ENCODE assay signal across 15 cellular contexts in genomic region chrY:25047233-25047632, GRCh38. TPM values are rescaled to one million over a fixed set of nuclear protein-coding genes. Genes with fewer than 3 reads are reported as not detected.
"Had no signal": no experiment of that assay in that cellular context is flagged by ENCODE, and none has a peak within 500 bp of the region (broad histone marks: within the 10 kb centered on the region; RNA-seq: fewer than 3 reads in every experiment).

No MANE protein-coding gene starts in this region.

RNA-seq across cellular contexts. Expression of gene BPY2C, which starts 4.7 kb away (rescaled TPM):
- total RNA-seq: activated B cell treated with CpG ODN at 0.5 μM for 24 hours; activated CD4-positive, alpha-beta memory T cell treated with anti-CD3 and anti-CD28 coated beads for 36 hours; activated CD4-positive, alpha-beta memory T cell treated with anti-CD3 and anti-CD28 coated beads, Interleukin-2, amount 10 ng/mL, durations not matched to agents 7 days and 5 days; activated CD4-positive, alpha-beta T cell treated with anti-CD3 and anti-CD28 coated beads for 36 hours; activated CD4-positive, alpha-beta T cell treated with anti-CD3 and anti-CD28 coated beads, Interleukin-2, amount 10 ng/mL, durations not matched to agents 24 days and 14 days; activated CD4-positive, alpha-beta T cell treated with anti-CD3 and anti-CD28 coated beads, Interleukin-2, amount 10 ng/mL, durations not matched to agents 7 days and 5 days; activated CD8-positive, alpha-beta memory T cell treated with anti-CD3 and anti-CD28 coated beads for 36 hours; activated CD8-positive, alpha-beta memory T cell treated with anti-CD3 and anti-CD28 coated beads, Interleukin-2, amount 10 ng/mL, durations not matched to agents 7 days and 5 days; activated CD8-positive, alpha-beta T cell treated with anti-CD3 and anti-CD28 coated beads for 36 hours; activated CD8-positive, alpha-beta T cell treated with anti-CD3 and anti-CD28 coated beads, Interleukin-2, amount 10 ng/mL, durations not matched to agents 7 days and 5 days; T-cell; T-helper 1 cell treated with Interleukin-12 subunit alpha and Interleukin-12 subunit beta and Interleukin-4 antibody, amounts not matched to agents 30 ng/mL and 1 ng/mL, for 36 hours; T-helper 17 cell; T-helper 2 cell treated with Interferon-gamma antibody and Interleukin-4, amounts not matched to agents 100 ng/mL and 5 ng/mL, for 36 hours; WTC11 had no signal
